23 cellular contexts compared by ENCODE assay signal in the genomic region with DNA sequence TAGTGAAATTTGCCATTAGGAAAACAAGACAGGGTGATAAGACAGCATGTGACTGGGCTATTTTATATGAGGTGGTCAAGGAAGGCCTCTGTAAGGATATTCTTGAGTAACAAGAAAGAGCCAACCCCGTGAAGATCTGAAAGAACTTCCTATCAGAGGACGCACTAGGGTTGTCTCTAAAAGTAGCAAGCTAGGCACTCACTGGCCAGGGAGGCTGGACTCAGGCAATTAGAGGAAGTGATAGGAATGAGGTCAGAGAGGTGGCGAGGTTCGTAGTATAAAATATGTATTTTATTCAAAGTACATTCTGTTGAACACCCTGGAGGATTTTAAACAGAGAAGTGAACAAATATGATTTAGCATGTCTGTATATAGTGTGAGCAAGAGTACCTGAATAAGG. TPM values are rescaled to one million over a fixed set of nuclear protein-coding genes. Genes with fewer than 3 reads are reported as not detected.
DNase-seq lines count a peak whose midpoint lies in the region; ATAC-seq, FAIRE-seq and TF ChIP-seq lines count a peak whose summit lies in the region.
"Had no signal": no experiment of that assay in that cellular context is flagged by ENCODE, and none has a peak within 500 bp of the region (broad histone marks: within the 10 kb centered on the region; RNA-seq: fewer than 3 reads in every experiment).

No MANE protein-coding gene starts in this region.

- peaks cover 5 to 53% (median 38%) of the 10 kb centered on the region in 4 donors for H3K4me1 ChIP-seq in esophagus muscularis mucosa

- TF ChIP-seq CTCF in NB4 (IDR thresholded peaks at IDR 0.05; ENCODE audit: low read depth, low read length) (no peak), esophagus muscularis mucosa (IDR thresholded peaks at IDR 0.05) (no peak), foreskin fibroblast (IDR thresholded peaks at IDR 0.05; ENCODE audit: low read depth, low read length) (no peak)

- H3K27ac ChIP-seq in esophagus muscularis mucosa (replicated peaks in 1 of 4), result peak overlapping the region; percentile 27 to 93 (median 72)
- H3K27ac ChIP-seq: Peyer's patch had no signal

- TF ChIP-seq POLR2A in NB4 (IDR thresholded peaks at IDR 0.05; ENCODE audit: extremely low read depth, insufficient read length) (no peak), esophagus muscularis mucosa (IDR thresholded peaks at IDR 0.05; ENCODE audit: low read depth) (no peak)

- 88% methylated on average over 4 of the region's 4 CpGs for WGBS in esophagus muscularis mucosa

- intact Hi-C loops in esophagus muscularis mucosa (cut with DNase I), result no loop called here

- H3K9me3 ChIP-seq in esophagus muscularis mucosa, result no peaks in the 10 kb centered on the region
- H3K9me3 ChIP-seq: BE2C, Peyer's patch had no signal

- H3K4me3 ChIP-seq in NB4 (ENCODE audit: low read depth, low read length), result no peak overlapping the region
- no peak overlapping the region for H3K4me3 ChIP-seq in esophagus muscularis mucosa
- no peak overlapping the region for H3K4me3 ChIP-seq in foreskin fibroblast (ENCODE audit: low read depth in 1 of 2, low read length in 2 of 2)
- H3K4me3 ChIP-seq: Peyer's patch had no signal

- TF ChIP-seq EP300 in esophagus muscularis mucosa (IDR thresholded peaks at IDR 0.05), result no peak

- ATAC-seq in GM18867 (IDR thresholded peaks at IDR 0.05; ENCODE audit: unreplicated experiment), result peak; percentile 59

- DNase-seq in NB4 (ENCODE audit: low read depth) (peak; percentile 2), esophagus muscularis mucosa (ENCODE audit: extremely low spot score) (no peak), frontal cortex (ENCODE audit: low spot score in 2 of 2) (no peak), foreskin fibroblast (no peak)
- DNase-seq in stimulated activated CD4-positive, alpha-beta T cell treated with anti-CD3 and anti-CD28 coated beads, Interleukin-15, amount 100 ng/mL, for 24 hours, result no peak
- DNase-seq in activated effector memory CD4-positive, alpha-beta T cell treated with Interleukin-2 at 50 U/mL for 16 hours, result no peak
- DNase-seq: ACHN, BE2C, Calu3, IMR-90, KG1, MM.1S, NCI-H1092, NCI-H1417 treated with DMSO at 0.1 percent for 48 hours, NCI-H1694 treated with DMSO at 0.1 percent for 48 hours, NCI-H2081, NCI-H2227 treated with DMSO at 0.1 percent for 48 hours, NCI-H526 treated with DMSO at 0.1 percent for 48 hours, Peyer's patch, SHP77 treated with DMSO at 0.1 percent for 48 hours, T-helper 1 cell had no signal

- H3K36me3 ChIP-seq in esophagus muscularis mucosa, result no peaks in the 10 kb centered on the region
- H3K36me3 ChIP-seq: BE2C, Peyer's patch had no signal

- H3K27me3 ChIP-seq in esophagus muscularis mucosa, result peaks cover 0 to 6% (median 0%) of the 10 kb centered on the region in 4 donors
- H3K27me3 ChIP-seq: BE2C, Peyer's patch had no signal

- no peak for FAIRE-seq in frontal cortex (lab: Jason Lieb, UNC)
- FAIRE-seq: H54 had no signal

RNA-seq across cellular contexts. Expression of a gene that starts 4.6 kb away (rescaled TPM):
- total RNA-seq in esophagus muscularis mucosa (10 to 100 TPM; 11.3 to 22.0 (median 17.6) TPM), frontal cortex (8.2 TPM)
- total RNA-seq: Peyer's patch had no signal
